8 cellular contexts compared by ENCODE assay signal in genomic region chr9:108933231-108933630, GRCh38. TPM values are rescaled to one million over a fixed set of nuclear protein-coding genes. Genes with fewer than 3 reads are reported as not detected.
DNase-seq lines count a peak whose midpoint lies in the region; ATAC-seq and TF ChIP-seq lines count a peak whose summit lies in the region.

No MANE protein-coding gene starts in this region.

- DNase-seq in NCI-H1092 treated with DMSO at 0.1 percent for 48 hours (lab: John Stamatoyannopoulos, UW) (peak; percentile 52), NCI-H1092 (lab: John Stamatoyannopoulos, UW) (no peak), OCI-LY7 (ENCODE audit: low spot score) (peak; percentile 11), SW 1271 (lab: John Stamatoyannopoulos, UW) (no peak), NCI-H1417 treated with DMSO at 0.1 percent for 48 hours (lab: John Stamatoyannopoulos, UW) (no peak)

- H3K27me3 ChIP-seq in duodenal mucosa (ENCODE audit: control insufficient read depth in 1 of 2, insufficient read depth in 2 of 2, low read length in 2 of 2) (no peaks in the 10 kb centered on the region), mucosa of rectum (ENCODE audit: control insufficient read depth in 2 of 2, insufficient read depth in 2 of 2, low read length in 2 of 2) (no peaks in the 10 kb centered on the region)

- H3K79me2 ChIP-seq in OCI-LY7 (ENCODE audit: insufficient read depth, low read depth, low read length) = peaks cover 32% of the 10 kb centered on the region

- POLR2A ChIA-PET in OCI-LY7 (lab: Charles Lee) = no interaction called here

- H2AFZ ChIP-seq in OCI-LY7 (ENCODE audit: low read length) = peak overlapping the region; percentile 98

- no peak for ATAC-seq in GM18861 (IDR thresholded peaks at IDR 0.05; ENCODE audit: unreplicated experiment)

- H3K4me3 ChIP-seq in OCI-LY7 (ENCODE audit: low read depth, low read length, poor library complexity, severe bottlenecking) (peak overlapping the region; percentile 98), duodenal mucosa (ENCODE audit: low read depth in 1 of 2, low read length in 2 of 2) (peak overlapping the region; percentile 93 to 100), mucosa of rectum (ENCODE audit: low read length in 2 of 2) (peak overlapping the region; percentile 91 to 99)

- CTCF ChIA-PET in OCI-LY7 (lab: Charles Lee; ENCODE audit: unreplicated experiment) = no interaction called here

- H3K9me2 ChIP-seq in OCI-LY7 (ENCODE audit: insufficient read depth, low read length) = no peaks in the 10 kb centered on the region

- peaks cover 8% of the 10 kb centered on the region; the same call in 1 of the 2 replicates for H4K20me1 ChIP-seq in OCI-LY7 (ENCODE audit: insufficient read depth, low read length)

- H3K4me2 ChIP-seq in OCI-LY7 (ENCODE audit: low read length) = peak overlapping the region; percentile 94

- H3K36me3 ChIP-seq in OCI-LY7 (ENCODE audit: insufficient read depth, low read length) (peaks cover 31% of the 10 kb centered on the region), duodenal mucosa (ENCODE audit: control insufficient read depth in 1 of 2, insufficient read depth in 2 of 2, low read length in 2 of 2) (peaks cover 9 to 10% of the 10 kb centered on the region in 2 donors), mucosa of rectum (ENCODE audit: control insufficient read depth in 2 of 2, insufficient read depth in 2 of 2, low read length in 2 of 2) (peaks cover 13 to 14% of the 10 kb centered on the region in 2 donors)

- H3K27ac ChIP-seq in OCI-LY7 (ENCODE audit: low read depth, low read length, poor library complexity, severe bottlenecking) = peak overlapping the region; percentile 70
- H3K27ac ChIP-seq in duodenal mucosa (ENCODE audit: low read depth, low read length) = peak overlapping the region; percentile 90
- H3K27ac ChIP-seq in mucosa of rectum (ENCODE audit: low read depth in 2 of 2, low read length in 2 of 2) = peak overlapping the region; percentile 87 to 89

- BruUV-seq in OCI-LY7 (replicated peaks; lab: Mats Ljungman, UMichigan) = no TSS peak

- no peak for TF ChIP-seq CTCF in OCI-LY7 (conservative IDR thresholded peaks at IDR 0.05; ENCODE audit: low read length)

- H3K4me1 ChIP-seq in OCI-LY7 (ENCODE audit: insufficient read depth, low read length, poor library complexity, severe bottlenecking) (peaks cover 22% of the 10 kb centered on the region), duodenal mucosa (ENCODE audit: control insufficient read depth in 1 of 2, insufficient read depth in 2 of 2, low read length in 2 of 2) (peaks cover 12 to 16% of the 10 kb centered on the region in 2 donors), mucosa of rectum (ENCODE audit: control insufficient read depth in 2 of 2, insufficient read depth in 2 of 2, low read length in 2 of 2) (peaks cover 17 to 18% of the 10 kb centered on the region in 2 donors)

- H3K9me3 ChIP-seq in OCI-LY7 (ENCODE audit: low read length) (no peaks in the 10 kb centered on the region), duodenal mucosa (ENCODE audit: control insufficient read depth in 1 of 2, low read length in 2 of 2) (no peaks in the 10 kb centered on the region), mucosa of rectum (ENCODE audit: control insufficient read depth in 2 of 2, low read length in 2 of 2) (no peaks in the 10 kb centered on the region)

- H3K9ac ChIP-seq in duodenal mucosa (ENCODE audit: low read depth in 1 of 2, low read length in 2 of 2) (peak overlapping the region; percentile 77 to 86), mucosa of rectum (ENCODE audit: low read depth in 1 of 2, low read length in 2 of 2) (peak overlapping the region; percentile 88 to 89)

- intact Hi-C loops in OCI-LY7 (cut with micrococcal nuclease; ENCODE audit: unreplicated experiment) = loop anchor here (5.0 kb wide), 1 partner anchor 184 kb away; the partner anchor contains the start of gene TMEM245

RNA-seq across cellular contexts. Expression of gene ELP1, which starts 0.7 kb away (rescaled TPM):
- total RNA-seq in OCI-LY7 (2014; rRNA removed; shearing (Covaris generic)) = 32.5 and 42.0 TPM in 2 replicates
- total RNA-seq in OCI-LY7 (2022) = 32.6 and 33.3 TPM in 2 replicates

RNA-seq across cellular contexts. Expression of gene ABITRAM, which starts 1.0 kb away (rescaled TPM):
- 7.0 and 7.5 TPM in 2 replicates for total RNA-seq in OCI-LY7 (2014; rRNA removed; shearing (Covaris generic))
- total RNA-seq in OCI-LY7 (2022) = 13.6 and 14.6 TPM in 2 replicates

Comparison
In these comparisons a context has a peak if more than half of its experiments do, and no peak if none do; other contexts are left out.
1. DNase-seq: peak in NCI-H1092 treated with DMSO at 0.1 percent for 48 hours (single experiment) and OCI-LY7 (single experiment); none in NCI-H1092 (single experiment), SW 1271 (0 of 2) and NCI-H1417 treated with DMSO at 0.1 percent for 48 hours (single experiment).
2. Peak in every context shown above with its lines, with median percentiles within 50 percentile points of each other: H3K27ac ChIP-seq and H3K4me3 ChIP-seq.